Comparison of ENCODE assay signal across 8 cellular contexts in genomic region chr13:97261254-97262015, GRCh38. TPM values are rescaled to one million over a fixed set of nuclear protein-coding genes. Genes with fewer than 3 reads are reported as not detected.
DNase-seq lines count a peak whose midpoint lies in the region; ATAC-seq lines count a peak whose summit lies in the region.

No MANE protein-coding gene starts in this region.

- no peak overlapping the region for H3K4me3 ChIP-seq in CD4-positive, alpha-beta memory T cell (ENCODE audit: low read length in 2 of 2)

- no peaks in the 10 kb centered on the region for H3K27me3 ChIP-seq in CD4-positive, alpha-beta memory T cell (ENCODE audit: insufficient read depth, low read length)

- peak overlapping the region; percentile 31 to 74 (median 61) for H3K4me3 Mint-ChIP-seq in CD4-positive, alpha-beta memory T cell

- peaks cover 9 to 13% of the 10 kb centered on the region in 2 donors for H3K36me3 Mint-ChIP-seq in CD4-positive, alpha-beta memory T cell

- POLR2A ChIA-PET in CD4-positive, alpha-beta memory T cell (lab: Charles Lee; ENCODE audit: partially characterized antibody) = no interaction called here

- ATAC-seq in GM19468 (IDR thresholded peaks at IDR 0.05; ENCODE audit: extremely low read depth, unreplicated experiment) (peak; percentile 33), HG03571 (IDR thresholded peaks at IDR 0.05; ENCODE audit: unreplicated experiment) (peak; percentile 62)

- H3K9me3 Mint-ChIP-seq in CD4-positive, alpha-beta memory T cell = no peaks in the 10 kb centered on the region

- H3K36me3 ChIP-seq in CD4-positive, alpha-beta memory T cell (ENCODE audit: insufficient read depth, low read length) = peaks cover 2% of the 10 kb centered on the region

- H3K4me1 ChIP-seq in CD4-positive, alpha-beta memory T cell (ENCODE audit: insufficient read depth, low read length) = peaks cover 60% of the 10 kb centered on the region

- H3K9me3 ChIP-seq in CD4-positive, alpha-beta memory T cell (ENCODE audit: control insufficient read depth in 1 of 2, low read length in 2 of 2) = no peaks in the 10 kb centered on the region

- H3K27me3 Mint-ChIP-seq in CD4-positive, alpha-beta memory T cell = no peaks in the 10 kb centered on the region

- CTCF ChIA-PET in CD4-positive, alpha-beta memory T cell (lab: Charles Lee; ENCODE audit: partially characterized antibody) = no interaction called here

- intact Hi-C loops in CD4-positive, alpha-beta memory T cell (cut with micrococcal nuclease) = no loop called here

- peak overlapping the region; percentile 26 to 89 (median 76) for H3K27ac Mint-ChIP-seq in CD4-positive, alpha-beta memory T cell

- peaks cover 64 to 73% (median 66%) of the 10 kb centered on the region in 4 donors for H3K4me1 Mint-ChIP-seq in CD4-positive, alpha-beta memory T cell

- peak in 3 of 5 donors; percentile 14 to 69 (median 15) for DNase-seq in CD4-positive, alpha-beta memory T cell
- DNase-seq in dermis blood vessel endothelial cell (peak; percentile 54), substantia nigra (lab: John Stamatoyannopoulos, UW) (peak in 3 of 49 donors; percentile 13 to 26 (median 18)), NCI-H510A (lab: John Stamatoyannopoulos, UW) (no peak), D341Med (ENCODE audit: low spot score) (no peak), NCI-H1092 treated with DMSO at 0.1 percent for 48 hours (lab: John Stamatoyannopoulos, UW) (no peak)

- H3K27ac ChIP-seq in CD4-positive, alpha-beta memory T cell (ENCODE audit: low read depth, low read length) = no peak overlapping the region
- H3K27ac ChIP-seq in substantia nigra (ENCODE audit: low read depth, low read length, poor library complexity, severe bottlenecking) = peak overlapping the region; percentile 66

RNA-seq across cellular contexts. Expression of gene MBNL2, which starts 39.3 kb away (rescaled TPM):
- 10 to 100 TPM; 33.0 to 36.2 TPM for total RNA-seq in CD4-positive, alpha-beta memory T cell
- polyA plus RNA-seq in CD4-positive, alpha-beta memory T cell = 10 to 100 TPM; 20.1 to 23.7 TPM
- total RNA-seq in dermis blood vessel endothelial cell = 78.3 and 90.6 TPM in 2 replicates

Comparison
In these comparisons a context has a peak if more than half of its experiments do, and no peak if none do; other contexts are left out.
1. DNase-seq: peak in CD4-positive, alpha-beta memory T cell (3 of 5) and dermis blood vessel endothelial cell (single experiment); none in NCI-H510A (single experiment), D341Med (single experiment) and NCI-H1092 treated with DMSO at 0.1 percent for 48 hours (single experiment).